ENCODE assay signal across 14 cellular contexts in genomic region chr13:34346626-34347025, GRCh38.
DNase-seq lines count a peak whose midpoint lies in the region; ATAC-seq and TF ChIP-seq lines count a peak whose summit lies in the region.
"Had no signal": no experiment of that assay in that cellular context is flagged by ENCODE, and none has a peak within 500 bp of the region (broad histone marks: within the 10 kb centered on the region; RNA-seq: fewer than 3 reads in every experiment).

No MANE protein-coding gene starts in this region.

- POLR2A ChIA-PET in IMR-90 (lab: Charles Lee; ENCODE audit: unreplicated experiment) = no interaction called here

- TF ChIP-seq POLR2A in IMR-90 (IDR thresholded peaks at IDR 0.05; ENCODE audit: low read depth, low read length) = no peak

- DNase-seq in AG20443 (ENCODE audit: low spot score) (peak; percentile 17), IMR-90 (no peak), choroid plexus epithelial cell (ENCODE audit: low read depth) (peak; percentile 45), neural crest cell (ENCODE audit: low read depth, low spot score) (no peak), OCI-M2 (lab: John Stamatoyannopoulos, UW; ENCODE audit: unreplicated experiment) (no peak), substantia nigra (lab: John Stamatoyannopoulos, UW) (no peak), NCI-H1694 treated with DMSO at 0.1 percent for 48 hours (lab: John Stamatoyannopoulos, UW) (no peak)
- DNase-seq: Caco-2, KBM-7, NCI-H1092 treated with DMSO at 0.1 percent for 48 hours, NCI-H1694, NCI-H69, SIG-M5 had no signal

- no peak overlapping the region for H3K56ac ChIP-seq in IMR-90 (ENCODE audit: extremely low read depth, insufficient read depth, low read length)

- H3K27me3 ChIP-seq in IMR-90 (ENCODE audit: control insufficient read depth, insufficient read depth, low read length) = peaks cover 3% of the 10 kb centered on the region; the same call in 1 of the 2 replicates

- H4K5ac ChIP-seq in IMR-90 (ENCODE audit: low read depth, low read length) = no peak overlapping the region

- no peak for TF ChIP-seq RAD21 in IMR-90 (IDR thresholded peaks at IDR 0.05; ENCODE audit: low read length)

- peaks cover 7% of the 10 kb centered on the region for H3K9me1 ChIP-seq in IMR-90 (ENCODE audit: insufficient read depth, low read length)

- H3K27ac ChIP-seq in IMR-90 (ENCODE audit: insufficient read depth, low read length) = no peak overlapping the region
- no peak overlapping the region for H3K27ac ChIP-seq in substantia nigra (ENCODE audit: low read depth, low read length, poor library complexity, severe bottlenecking)

- intact Hi-C loops in IMR-90 (cut with micrococcal nuclease) = no loop called here

- dilution Hi-C loops in IMR-90 (cut with HindIII; ENCODE audit: low sequenced_read_pairs, unreplicated experiment) = no loop called here

- in situ Hi-C loops in IMR-90 (cut with MboI; ENCODE audit: low sequenced_read_pairs) = no loop called here

- CTCF ChIA-PET in IMR-90 (lab: Yijun Ruan, JAX) = interaction anchor here (1.0 kb wide), 1 partner anchor 19 kb away, joined by 3 read pairs; no protein-coding TSS in a partner anchor

- no peak for TF ChIP-seq CTCF in IMR-90 (conservative IDR thresholded peaks at IDR 0.05; ENCODE audit: low read depth, low read length)
- no peak for TF ChIP-seq CTCF in choroid plexus epithelial cell (conservative IDR thresholded peaks at IDR 0.05; ENCODE audit: low read depth, low read length)
- no peak for TF ChIP-seq CTCF in neural crest cell (conservative IDR thresholded peaks at IDR 0.05)

- no peak overlapping the region for H2BK20ac ChIP-seq in IMR-90 (ENCODE audit: low read depth, low read length)

- BruUV-seq in IMR-90 (replicated peaks; lab: Mats Ljungman, UMichigan) = no TSS peak

- no peaks in the 10 kb centered on the region for H3K36me3 ChIP-seq in IMR-90 (ENCODE audit: control insufficient read depth, insufficient read depth, low read length)

- no peak overlapping the region for H3K4me2 ChIP-seq in IMR-90 (ENCODE audit: low read depth, low read length)

- H3K4me3 ChIP-seq in IMR-90 (ENCODE audit: insufficient read depth, low read depth, low read length) = no peak overlapping the region
- no peak overlapping the region for H3K4me3 ChIP-seq in choroid plexus epithelial cell (ENCODE audit: low read depth, low read length)

- H3K9me3 ChIP-seq in IMR-90 (ENCODE audit: control insufficient read depth, insufficient read depth, low read length) = no peaks in the 10 kb centered on the region

- no peak overlapping the region for H2BK120ac ChIP-seq in IMR-90 (ENCODE audit: low read depth, low read length)

- H3K9me3 Mint-ChIP-seq in neural crest cell = peaks cover 8% of the 10 kb centered on the region

- H4K91ac ChIP-seq in IMR-90 (ENCODE audit: insufficient read depth, low read depth, low read length) = no peak overlapping the region

- H3K36me3 Mint-ChIP-seq in neural crest cell (ENCODE audit: low read depth) = no peaks in the 10 kb centered on the region

- peaks cover 28% of the 10 kb centered on the region for H3K4me1 Mint-ChIP-seq in neural crest cell

- H2BK5ac ChIP-seq in IMR-90 (ENCODE audit: low read depth, low read length, poor library complexity, severe bottlenecking) = no peak overlapping the region

- no peak overlapping the region for H3K18ac ChIP-seq in IMR-90 (ENCODE audit: low read depth, low read length)

- H3K27ac Mint-ChIP-seq in neural crest cell (ENCODE audit: unreplicated experiment) = peak overlapping the region; percentile 64

- H3K4ac ChIP-seq in IMR-90 (ENCODE audit: low read depth, low read length) = no peak overlapping the region

- no peaks in the 10 kb centered on the region for H3K27me3 Mint-ChIP-seq in neural crest cell (ENCODE audit: low read depth)

- ATAC-seq in IMR-90 (ENCODE audit: low read depth) (no peak), GM21526 (IDR thresholded peaks at IDR 0.05; ENCODE audit: low FRiP score, unreplicated experiment) (no peak)

- no CpG with 5 or more reads among the region's 4 CpGs for WGBS in IMR-90 (ENCODE audit: extremely low coverage in 2 of 2, insufficient read length in 1 of 2), 2 experiments

- H3K14ac ChIP-seq in IMR-90 (replicated peaks; ENCODE audit: low read depth, low read length) = 0 out of 2 replicates have a peak overlapping the region, but pooled peaks have one; percentile 0

- H3K23ac ChIP-seq in IMR-90 (ENCODE audit: low read depth, low read length) = no peak overlapping the region

- H3K79me1 ChIP-seq in IMR-90 (ENCODE audit: low read depth in 1 of 2, low read length in 2 of 2) = no peaks in the 10 kb centered on the region

- H2AFZ ChIP-seq in IMR-90 (replicated peaks; ENCODE audit: low read length, poor library complexity) = no peak overlapping the region

- no peak overlapping the region for H2BK15ac ChIP-seq in IMR-90 (ENCODE audit: low read depth, low read length)

- no peak overlapping the region for H2AK5ac ChIP-seq in IMR-90 (ENCODE audit: low read depth, low read length)

- no peak overlapping the region for H4K8ac ChIP-seq in IMR-90 (ENCODE audit: low read depth in 2 of 2, low read length in 2 of 2)

- peaks cover 2% of the 10 kb centered on the region; the same call in 1 of the 2 replicates for H3K4me1 ChIP-seq in IMR-90 (ENCODE audit: control insufficient read depth, insufficient read depth, low read length)
- H3K4me1 ChIP-seq: Caco-2 had no signal

- no peak overlapping the region for H3K4me3 Mint-ChIP-seq in neural crest cell

- H4K20me1 ChIP-seq in IMR-90 (ENCODE audit: insufficient read depth, low read length) = peaks cover 3% of the 10 kb centered on the region; the same call in 1 of the 2 replicates

- H3K9ac ChIP-seq in IMR-90 (ENCODE audit: low read depth, low read length) = no peak overlapping the region

- H2AK9ac ChIP-seq in IMR-90 (replicated peaks; ENCODE audit: low read depth, low read length, poor library complexity) = no peak overlapping the region

TF ChIP-seq in IMR-90, 13 proteins besides CTCF, POLR2A, EP300 and RAD21:
- TF ChIP-seq BHLHE40 (IDR thresholded peaks at IDR 0.05; ENCODE audit: low read depth, low read length) = no peak
- no peak for TF ChIP-seq FOS (IDR thresholded peaks at IDR 0.05; ENCODE audit: low read depth, low read length)
- TF ChIP-seq ELK1 (IDR thresholded peaks at IDR 0.05; ENCODE audit: borderline replicate concordance, low read depth, low read length) = no peak
- no peak for TF ChIP-seq MAFK (IDR thresholded peaks at IDR 0.05; ENCODE audit: low read depth, low read length)

Comparison
In these comparisons a context has a peak if more than half of its experiments do, and no peak if none do; other contexts are left out.
1. DNase-seq: peak in AG20443 (single experiment) and choroid plexus epithelial cell (single experiment); none in IMR-90 (single experiment), neural crest cell (single experiment), OCI-M2 (single experiment), substantia nigra (0 of 49) and NCI-H1694 treated with DMSO at 0.1 percent for 48 hours (single experiment).